In the genomic region with DNA sequence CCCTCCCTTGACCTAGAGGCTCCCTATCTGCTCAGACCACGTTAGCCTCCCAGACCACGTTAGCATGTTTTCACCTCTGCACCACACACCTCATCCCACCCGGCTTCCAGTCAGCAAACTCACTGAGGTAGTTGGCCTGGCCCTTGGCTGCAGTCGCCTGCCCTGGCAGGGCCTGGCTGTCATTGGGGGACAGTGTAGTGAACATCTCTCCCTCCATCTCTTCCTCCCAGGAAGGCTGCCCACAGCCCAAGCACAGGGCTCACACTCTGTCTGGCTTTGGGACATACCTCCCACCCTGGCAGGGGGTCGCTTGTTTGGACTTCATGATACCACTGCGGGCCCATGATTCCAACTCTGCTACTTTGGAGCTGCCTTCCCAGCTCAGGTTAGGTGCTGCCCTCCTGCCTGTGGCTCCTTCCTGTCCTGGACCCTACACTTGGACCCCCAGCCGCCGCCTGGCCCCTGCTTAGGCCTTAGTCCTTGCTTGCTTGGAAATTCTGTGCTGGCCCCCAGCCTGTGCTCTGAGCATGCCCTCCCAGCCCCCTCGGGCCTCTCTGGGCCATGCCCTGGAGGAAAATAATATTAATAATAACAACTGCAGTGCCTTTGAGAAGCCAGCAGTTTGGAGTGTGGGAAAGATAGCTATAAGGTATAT, we compare ENCODE assay signal across 2 cellular contexts.
TF ChIP-seq lines count a peak whose summit lies in the region.

No MANE protein-coding gene starts in this region.

TF ChIP-seq in IMR-90, 13 proteins besides CTCF, POLR2A, EP300 and RAD21:
- no peak for TF ChIP-seq BHLHE40 (IDR thresholded peaks at IDR 0.05; ENCODE audit: low read depth, low read length)
- no peak for TF ChIP-seq MAZ (IDR thresholded peaks at IDR 0.05; ENCODE audit: borderline replicate concordance, low read depth, low read length)
- no peak for TF ChIP-seq CEBPB (IDR thresholded peaks at IDR 0.05; ENCODE audit: low read depth, low read length)
- no peak for TF ChIP-seq MXI1 (IDR thresholded peaks at IDR 0.05; ENCODE audit: borderline replicate concordance, low read depth, low read length)
- no peak for TF ChIP-seq RFX5 (IDR thresholded peaks at IDR 0.05; ENCODE audit: low read depth, low read length)
- TF ChIP-seq SMC3 (IDR thresholded peaks at IDR 0.05; ENCODE audit: low read depth, low read length), result no peak
- TF ChIP-seq MAFK (IDR thresholded peaks at IDR 0.05; ENCODE audit: low read depth, low read length), result no peak
- TF ChIP-seq RCOR1 (IDR thresholded peaks at IDR 0.05; ENCODE audit: insufficient replicate concordance, low read length), result no peak
- TF ChIP-seq FOS (IDR thresholded peaks at IDR 0.05; ENCODE audit: low read depth, low read length), result no peak
- TF ChIP-seq NFE2L2 (IDR thresholded peaks at IDR 0.05; ENCODE audit: low read depth, low read length), result no peak
- no peak for TF ChIP-seq CHD1 (IDR thresholded peaks at IDR 0.05; ENCODE audit: low read depth, low read length)
- TF ChIP-seq, protein P1, sequence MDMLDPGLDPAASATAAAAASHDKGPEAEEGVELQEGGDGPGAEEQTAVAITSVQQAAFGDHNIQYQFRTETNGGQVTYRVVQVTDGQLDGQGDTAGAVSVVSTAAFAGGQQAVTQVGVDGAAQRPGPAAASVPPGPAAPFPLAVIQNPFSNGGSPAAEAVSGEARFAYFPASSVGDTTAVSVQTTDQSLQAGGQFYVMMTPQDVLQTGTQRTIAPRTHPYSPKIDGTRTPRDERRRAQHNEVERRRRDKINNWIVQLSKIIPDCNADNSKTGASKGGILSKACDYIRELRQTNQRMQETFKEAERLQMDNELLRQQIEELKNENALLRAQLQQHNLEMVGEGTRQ (IDR thresholded peaks at IDR 0.05; ENCODE audit: low read depth, low read length), result no peak
- TF ChIP-seq, protein P2, sequence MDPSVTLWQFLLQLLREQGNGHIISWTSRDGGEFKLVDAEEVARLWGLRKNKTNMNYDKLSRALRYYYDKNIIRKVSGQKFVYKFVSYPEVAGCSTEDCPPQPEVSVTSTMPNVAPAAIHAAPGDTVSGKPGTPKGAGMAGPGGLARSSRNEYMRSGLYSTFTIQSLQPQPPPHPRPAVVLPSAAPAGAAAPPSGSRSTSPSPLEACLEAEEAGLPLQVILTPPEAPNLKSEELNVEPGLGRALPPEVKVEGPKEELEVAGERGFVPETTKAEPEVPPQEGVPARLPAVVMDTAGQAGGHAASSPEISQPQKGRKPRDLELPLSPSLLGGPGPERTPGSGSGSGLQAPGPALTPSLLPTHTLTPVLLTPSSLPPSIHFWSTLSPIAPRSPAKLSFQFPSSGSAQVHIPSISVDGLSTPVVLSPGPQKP (IDR thresholded peaks at IDR 0.05; ENCODE audit: borderline replicate concordance, low read depth, low read length), result no peak

TF ChIP-seq in H1, 55 proteins besides CTCF, POLR2A, EP300 and RAD21:
- TF ChIP-seq CREB1 (IDR thresholded peaks at IDR 0.05) (no peak), FOSL1 (IDR thresholded peaks at IDR 0.05; ENCODE audit: insufficient read depth, low read depth, low read length) (no peak), KDM4A (IDR thresholded peaks at IDR 0.05; ENCODE audit: low read depth, low read length, severe bottlenecking) (no peak), GTF2F1 (IDR thresholded peaks at IDR 0.05; ENCODE audit: borderline replicate concordance, low read depth, low read length) (no peak), YY1 (IDR thresholded peaks at IDR 0.05; ENCODE audit: low read depth, low read length) (no peak), BCL11A (IDR thresholded peaks at IDR 0.05; ENCODE audit: low read depth in 2 of 2, low read length in 2 of 2) (no peak), CHD1 (IDR thresholded peaks at IDR 0.05; ENCODE audit: low read depth, low read length) (no peak), CBX8 (IDR thresholded peaks at IDR 0.05; ENCODE audit: borderline replicate concordance, low read depth, low read length) (no peak), CHD2 (IDR thresholded peaks at IDR 0.05; ENCODE audit: low read length) (no peak), MAFK (IDR thresholded peaks at IDR 0.05; ENCODE audit: low read depth, low read length) (no peak), SIRT6 (IDR thresholded peaks at IDR 0.05; ENCODE audit: low read length) (no peak), JUND (IDR thresholded peaks at IDR 0.05; ENCODE audit: low read length) (no peak), HDAC6 (IDR thresholded peaks at IDR 0.05; ENCODE audit: low read depth, low read length) (no peak), SP1 (IDR thresholded peaks at IDR 0.05; ENCODE audit: low read depth, low read length) (no peak)
- TF ChIP-seq, protein P3, sequence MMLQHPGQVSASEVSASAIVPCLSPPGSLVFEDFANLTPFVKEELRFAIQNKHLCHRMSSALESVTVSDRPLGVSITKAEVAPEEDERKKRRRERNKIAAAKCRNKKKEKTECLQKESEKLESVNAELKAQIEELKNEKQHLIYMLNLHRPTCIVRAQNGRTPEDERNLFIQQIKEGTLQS (IDR thresholded peaks at IDR 0.05; ENCODE audit: insufficient read depth, low read depth, low read length), result no peak
- TF ChIP-seq, protein P4, sequence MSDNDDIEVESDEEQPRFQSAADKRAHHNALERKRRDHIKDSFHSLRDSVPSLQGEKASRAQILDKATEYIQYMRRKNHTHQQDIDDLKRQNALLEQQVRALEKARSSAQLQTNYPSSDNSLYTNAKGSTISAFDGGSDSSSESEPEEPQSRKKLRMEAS (IDR thresholded peaks at IDR 0.05), result no peak
- TF ChIP-seq, protein P5, sequence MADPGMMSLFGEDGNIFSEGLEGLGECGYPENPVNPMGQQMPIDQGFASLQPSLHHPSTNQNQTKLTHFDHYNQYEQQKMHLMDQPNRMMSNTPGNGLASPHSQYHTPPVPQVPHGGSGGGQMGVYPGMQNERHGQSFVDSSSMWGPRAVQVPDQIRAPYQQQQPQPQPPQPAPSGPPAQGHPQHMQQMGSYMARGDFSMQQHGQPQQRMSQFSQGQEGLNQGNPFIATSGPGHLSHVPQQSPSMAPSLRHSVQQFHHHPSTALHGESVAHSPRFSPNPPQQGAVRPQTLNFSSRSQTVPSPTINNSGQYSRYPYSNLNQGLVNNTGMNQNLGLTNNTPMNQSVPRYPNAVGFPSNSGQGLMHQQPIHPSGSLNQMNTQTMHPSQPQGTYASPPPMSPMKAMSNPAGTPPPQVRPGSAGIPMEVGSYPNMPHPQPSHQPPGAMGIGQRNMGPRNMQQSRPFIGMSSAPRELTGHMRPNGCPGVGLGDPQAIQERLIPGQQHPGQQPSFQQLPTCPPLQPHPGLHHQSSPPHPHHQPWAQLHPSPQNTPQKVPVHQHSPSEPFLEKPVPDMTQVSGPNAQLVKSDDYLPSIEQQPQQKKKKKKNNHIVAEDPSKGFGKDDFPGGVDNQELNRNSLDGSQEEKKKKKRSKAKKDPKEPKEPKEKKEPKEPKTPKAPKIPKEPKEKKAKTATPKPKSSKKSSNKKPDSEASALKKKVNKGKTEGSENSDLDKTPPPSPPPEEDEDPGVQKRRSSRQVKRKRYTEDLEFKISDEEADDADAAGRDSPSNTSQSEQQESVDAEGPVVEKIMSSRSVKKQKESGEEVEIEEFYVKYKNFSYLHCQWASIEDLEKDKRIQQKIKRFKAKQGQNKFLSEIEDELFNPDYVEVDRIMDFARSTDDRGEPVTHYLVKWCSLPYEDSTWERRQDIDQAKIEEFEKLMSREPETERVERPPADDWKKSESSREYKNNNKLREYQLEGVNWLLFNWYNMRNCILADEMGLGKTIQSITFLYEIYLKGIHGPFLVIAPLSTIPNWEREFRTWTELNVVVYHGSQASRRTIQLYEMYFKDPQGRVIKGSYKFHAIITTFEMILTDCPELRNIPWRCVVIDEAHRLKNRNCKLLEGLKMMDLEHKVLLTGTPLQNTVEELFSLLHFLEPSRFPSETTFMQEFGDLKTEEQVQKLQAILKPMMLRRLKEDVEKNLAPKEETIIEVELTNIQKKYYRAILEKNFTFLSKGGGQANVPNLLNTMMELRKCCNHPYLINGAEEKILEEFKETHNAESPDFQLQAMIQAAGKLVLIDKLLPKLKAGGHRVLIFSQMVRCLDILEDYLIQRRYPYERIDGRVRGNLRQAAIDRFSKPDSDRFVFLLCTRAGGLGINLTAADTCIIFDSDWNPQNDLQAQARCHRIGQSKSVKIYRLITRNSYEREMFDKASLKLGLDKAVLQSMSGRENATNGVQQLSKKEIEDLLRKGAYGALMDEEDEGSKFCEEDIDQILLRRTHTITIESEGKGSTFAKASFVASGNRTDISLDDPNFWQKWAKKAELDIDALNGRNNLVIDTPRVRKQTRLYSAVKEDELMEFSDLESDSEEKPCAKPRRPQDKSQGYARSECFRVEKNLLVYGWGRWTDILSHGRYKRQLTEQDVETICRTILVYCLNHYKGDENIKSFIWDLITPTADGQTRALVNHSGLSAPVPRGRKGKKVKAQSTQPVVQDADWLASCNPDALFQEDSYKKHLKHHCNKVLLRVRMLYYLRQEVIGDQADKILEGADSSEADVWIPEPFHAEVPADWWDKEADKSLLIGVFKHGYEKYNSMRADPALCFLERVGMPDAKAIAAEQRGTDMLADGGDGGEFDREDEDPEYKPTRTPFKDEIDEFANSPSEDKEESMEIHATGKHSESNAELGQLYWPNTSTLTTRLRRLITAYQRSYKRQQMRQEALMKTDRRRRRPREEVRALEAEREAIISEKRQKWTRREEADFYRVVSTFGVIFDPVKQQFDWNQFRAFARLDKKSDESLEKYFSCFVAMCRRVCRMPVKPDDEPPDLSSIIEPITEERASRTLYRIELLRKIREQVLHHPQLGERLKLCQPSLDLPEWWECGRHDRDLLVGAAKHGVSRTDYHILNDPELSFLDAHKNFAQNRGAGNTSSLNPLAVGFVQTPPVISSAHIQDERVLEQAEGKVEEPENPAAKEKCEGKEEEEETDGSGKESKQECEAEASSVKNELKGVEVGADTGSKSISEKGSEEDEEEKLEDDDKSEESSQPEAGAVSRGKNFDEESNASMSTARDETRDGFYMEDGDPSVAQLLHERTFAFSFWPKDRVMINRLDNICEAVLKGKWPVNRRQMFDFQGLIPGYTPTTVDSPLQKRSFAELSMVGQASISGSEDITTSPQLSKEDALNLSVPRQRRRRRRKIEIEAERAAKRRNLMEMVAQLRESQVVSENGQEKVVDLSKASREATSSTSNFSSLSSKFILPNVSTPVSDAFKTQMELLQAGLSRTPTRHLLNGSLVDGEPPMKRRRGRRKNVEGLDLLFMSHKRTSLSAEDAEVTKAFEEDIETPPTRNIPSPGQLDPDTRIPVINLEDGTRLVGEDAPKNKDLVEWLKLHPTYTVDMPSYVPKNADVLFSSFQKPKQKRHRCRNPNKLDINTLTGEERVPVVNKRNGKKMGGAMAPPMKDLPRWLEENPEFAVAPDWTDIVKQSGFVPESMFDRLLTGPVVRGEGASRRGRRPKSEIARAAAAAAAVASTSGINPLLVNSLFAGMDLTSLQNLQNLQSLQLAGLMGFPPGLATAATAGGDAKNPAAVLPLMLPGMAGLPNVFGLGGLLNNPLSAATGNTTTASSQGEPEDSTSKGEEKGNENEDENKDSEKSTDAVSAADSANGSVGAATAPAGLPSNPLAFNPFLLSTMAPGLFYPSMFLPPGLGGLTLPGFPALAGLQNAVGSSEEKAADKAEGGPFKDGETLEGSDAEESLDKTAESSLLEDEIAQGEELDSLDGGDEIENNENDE (IDR thresholded peaks at IDR 0.05; ENCODE audit: insufficient replicate concordance, low read length), result no peak
